ENCODE assay signal across 1 cellular context in the genomic region with DNA sequence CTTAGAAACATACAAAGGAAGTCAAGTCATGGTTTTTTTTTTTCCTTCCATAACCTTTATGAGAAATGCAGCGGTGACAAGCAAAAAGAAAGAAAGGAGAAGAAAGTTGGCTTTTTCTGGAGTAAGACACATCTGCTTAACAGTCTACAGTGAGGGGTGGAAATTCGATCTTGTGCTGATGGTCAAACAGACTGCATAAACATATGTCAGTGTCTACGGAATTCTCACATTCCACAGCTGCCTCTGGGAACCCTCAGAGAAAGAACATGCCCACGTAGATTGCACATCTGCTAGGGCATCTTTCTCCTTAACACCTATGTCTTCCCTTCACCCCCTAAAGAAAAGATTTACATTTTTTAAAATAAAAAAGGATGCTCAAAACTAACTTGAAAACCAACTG.
TF ChIP-seq lines count a peak whose summit lies in the region.

No MANE protein-coding gene starts in this region.

TF ChIP-seq in WTC11, 78 proteins besides CTCF, POLR2A, EP300 and RAD21 (continued from another document):
- no peak for TF ChIP-seq ZNF532 (CRISPR knock-in tag; IDR thresholded peaks at IDR 0.05; ENCODE audit: borderline replicate concordance)
